ENCODE assay signal across 17 cellular contexts in the genomic region with DNA sequence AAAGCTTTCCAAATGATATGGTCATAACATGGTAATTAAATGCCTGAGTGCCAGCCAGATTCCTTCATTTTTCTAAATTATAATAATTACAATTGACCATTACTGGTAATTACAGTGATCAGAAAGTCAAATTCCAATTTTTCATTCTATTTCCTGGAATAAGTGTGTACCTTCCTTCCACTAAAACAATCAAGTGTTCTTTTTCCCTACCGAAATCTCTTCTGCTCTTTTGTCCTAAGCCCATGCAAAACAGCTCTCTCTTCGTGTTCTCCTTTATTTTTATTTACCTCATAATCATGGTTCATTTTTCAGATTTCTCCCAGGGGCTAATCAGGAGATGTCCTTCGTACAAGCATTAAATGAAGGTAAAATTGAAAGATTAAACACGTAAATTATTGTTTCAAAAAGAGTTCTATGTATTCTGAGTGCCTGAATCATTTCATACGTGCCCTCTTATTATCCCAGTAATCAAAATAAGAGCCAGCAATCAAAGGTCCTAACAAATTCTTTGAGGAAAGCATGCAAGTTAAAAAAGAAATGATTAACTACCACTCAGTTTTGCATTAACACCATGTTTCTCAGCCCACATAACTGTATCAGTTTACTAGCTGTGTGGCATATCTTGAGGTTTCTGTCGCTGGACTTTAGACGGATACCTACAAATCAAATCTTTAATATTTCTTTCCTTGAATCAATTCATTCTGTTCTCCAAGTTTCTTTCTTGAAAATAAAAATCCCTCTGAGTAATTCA.
DNase-seq lines count a peak whose midpoint lies in the region; ATAC-seq and TF ChIP-seq lines count a peak whose summit lies in the region.
"Had no signal": no experiment of that assay in that cellular context is flagged by ENCODE, and none has a peak within 500 bp of the region (broad histone marks: within the 10 kb centered on the region; RNA-seq: fewer than 3 reads in every experiment).

No MANE protein-coding gene starts in this region.

- no peak overlapping the region for H3K4me2 ChIP-seq in mesenchymal stem cell (ENCODE audit: low read length, poor library complexity, severe bottlenecking)

- H3K9ac ChIP-seq in mesenchymal stem cell (ENCODE audit: low read length): no peak overlapping the region

- peaks cover 1% of the 10 kb centered on the region for H3K4me1 ChIP-seq in mesenchymal stem cell (ENCODE audit: control insufficient read depth, insufficient read depth, low read depth, low read length)

- H3K4ac ChIP-seq in mesenchymal stem cell (ENCODE audit: low read depth in 1 of 2, low read length in 2 of 2): no peak overlapping the region

- H2AFZ ChIP-seq in mesenchymal stem cell (ENCODE audit: low read depth, low read length): no peak overlapping the region

- CTCF ChIA-PET in RWPE1 (lab: Yijun Ruan, JAX): no interaction called here

- H3K14ac ChIP-seq in mesenchymal stem cell (ENCODE audit: low read length in 2 of 2): no peak overlapping the region

- POLR2A ChIA-PET in RWPE1 (lab: Yijun Ruan, JAX; ENCODE audit: low non-redundant PET): no interaction called here

- H3K27ac ChIP-seq in mesenchymal stem cell (ENCODE audit: low read length, poor library complexity, severe bottlenecking): peak overlapping the region; percentile 86
- H3K27ac ChIP-seq in RWPE1: no peak overlapping the region

- no peak overlapping the region for H2BK120ac ChIP-seq in mesenchymal stem cell (ENCODE audit: low read depth, low read length)

- peak overlapping the region; percentile 66 for H2BK5ac ChIP-seq in mesenchymal stem cell (ENCODE audit: low read depth, low read length, poor library complexity, severe bottlenecking)

- WGBS in mesenchymal stem cell: 94% methylated on average over 6 of the region's 7 CpGs

- peak; percentile 62 for DNase-seq in NCI-H2081 treated with DMSO at 0.1 percent for 48 hours (lab: John Stamatoyannopoulos, UW)
- DNase-seq in glomerular visceral epithelial cell (ENCODE audit: extremely low spot score): peak; percentile 38
- no peak for DNase-seq in mesenchymal stem cell
- DNase-seq in RWPE1 (ENCODE audit: low spot score): no peak
- DNase-seq: DMS153, GF-D8, GOT3, NCI-H1105, NCI-H1694, NCI-H774, SIG-M5 had no signal

- no peak overlapping the region for H2AK5ac ChIP-seq in mesenchymal stem cell (ENCODE audit: low read length, severe bottlenecking)

- no peaks in the 10 kb centered on the region for H3K36me3 ChIP-seq in mesenchymal stem cell (ENCODE audit: control insufficient read depth in 1 of 2, insufficient read depth in 2 of 2, low read depth in 1 of 2, low read length in 2 of 2)

- H4K8ac ChIP-seq in mesenchymal stem cell (ENCODE audit: low read length): no peak overlapping the region

- no peak overlapping the region for H4K91ac ChIP-seq in mesenchymal stem cell (ENCODE audit: low read length)

- no peaks in the 10 kb centered on the region for H3K79me1 ChIP-seq in mesenchymal stem cell (replicated peaks; ENCODE audit: low read length, poor library complexity, severe bottlenecking)

- ATAC-seq in GM21529 (IDR thresholded peaks at IDR 0.05; ENCODE audit: unreplicated experiment): no peak
- ATAC-seq in HG03354 (IDR thresholded peaks at IDR 0.05; ENCODE audit: poor library complexity, severe bottlenecking, unreplicated experiment): no peak
- ATAC-seq in HG02884 (IDR thresholded peaks at IDR 0.05; ENCODE audit: unreplicated experiment): no peak
- ATAC-seq: GM12878, HCT116, SK-N-SH treated with all-trans-retinoic acid at 6 μM for 48 hours had no signal

- TF ChIP-seq CTCF in RWPE1 (conservative IDR thresholded peaks at IDR 0.05; ENCODE audit: low read depth): no peak

- H3K23ac ChIP-seq in mesenchymal stem cell (ENCODE audit: low read length in 2 of 2): no peak overlapping the region

- no peak overlapping the region for H3K4me3 ChIP-seq in mesenchymal stem cell (ENCODE audit: insufficient read depth in 1 of 2, low read depth in 1 of 2, low read length in 2 of 2)
- H3K4me3 ChIP-seq: GM12878 had no signal

- no peaks in the 10 kb centered on the region for H3K9me3 ChIP-seq in mesenchymal stem cell (ENCODE audit: control insufficient read depth, low read length)

- no peak overlapping the region for H2BK15ac ChIP-seq in mesenchymal stem cell (ENCODE audit: low read depth, poor library complexity, severe bottlenecking)

- no peak overlapping the region for H3K18ac ChIP-seq in mesenchymal stem cell (ENCODE audit: low read depth in 1 of 2, low read length in 2 of 2)

- H3K27me3 ChIP-seq in mesenchymal stem cell (ENCODE audit: control insufficient read depth in 1 of 2, insufficient read depth in 1 of 2, low read length in 2 of 2): no peaks in the 10 kb centered on the region

- no peak overlapping the region for H2BK12ac ChIP-seq in mesenchymal stem cell (ENCODE audit: low read length in 2 of 2)

Comparison
In these comparisons a context has a peak if more than half of its experiments do, and no peak if none do; other contexts are left out.
1. DNase-seq: peak in NCI-H2081 treated with DMSO at 0.1 percent for 48 hours (single experiment) and glomerular visceral epithelial cell (single experiment); none in mesenchymal stem cell (single experiment) and RWPE1 (single experiment).